ENCODE assay signal across 8 cellular contexts in the genomic region with DNA sequence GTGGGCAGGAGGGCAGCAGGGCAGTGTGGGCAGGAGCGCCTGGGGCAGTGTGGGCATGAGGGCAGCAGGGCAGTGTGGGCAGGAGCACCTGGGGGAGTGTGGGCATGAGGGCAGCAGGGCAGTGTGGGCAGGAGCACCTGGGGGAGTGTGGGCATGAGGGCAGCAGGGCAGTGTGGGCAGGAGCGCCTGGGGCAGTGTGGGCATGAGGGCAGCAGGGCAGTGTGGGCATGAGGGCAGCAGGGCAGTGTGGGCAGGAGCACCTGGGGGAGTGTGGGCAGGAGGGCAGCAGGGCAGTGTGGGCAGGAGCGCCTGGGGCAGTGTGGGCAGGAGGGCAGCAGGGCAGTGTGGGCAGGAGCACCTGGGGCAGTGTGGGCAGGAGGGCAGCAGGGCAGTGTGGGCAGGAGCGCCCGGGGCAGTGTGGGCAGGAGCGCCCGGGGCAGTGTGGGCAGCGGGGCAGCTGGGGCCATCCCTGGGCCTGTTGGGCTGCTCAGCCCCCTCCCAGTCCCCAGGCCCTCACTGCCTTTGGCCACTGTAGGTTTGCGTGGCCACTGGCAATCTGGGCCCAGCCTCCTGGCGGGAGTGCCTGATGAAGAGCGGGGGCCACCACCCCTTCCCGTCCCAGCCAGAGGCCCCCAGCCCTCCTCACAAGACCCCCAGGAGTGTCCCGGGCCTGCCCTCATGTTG. TPM values are rescaled to one million over a fixed set of nuclear protein-coding genes. Genes with fewer than 3 reads are reported as not detected.
DNase-seq lines count a peak whose midpoint lies in the region; ATAC-seq, FAIRE-seq and TF ChIP-seq lines count a peak whose summit lies in the region.
"Not testable (repeated sequence)": the region's sequence is repeated elsewhere in the genome, so short reads cannot be mapped to it uniquely, and the experiment has no call there.

No MANE protein-coding gene starts in this region.

- CTCF ChIA-PET in K562 (lab: Yijun Ruan, JAX; ENCODE audit: low intra/inter-chr PET ratio); mammary epithelial cell (lab: Charles Lee; ENCODE audit: low non-redundant PET): not testable (repeated sequence)
- CTCF ChIA-PET in HepG2 (lab: Yijun Ruan, JAX; ENCODE audit: low intra/inter-chr PET ratio, low total read pairs): interaction anchor here (1.2 kb wide), 1 partner anchor 32 kb away, joined by 5 read pairs; no protein-coding TSS in a partner anchor

- H3K4me2 ChIP-seq in BLaER1 treated with 17β-estradiol and CSF1 and Interleukin-3, amounts not matched to agents 10 nM and 100 nM: peak overlapping the region in 10 of 11 experiments; percentile 46 to 99 (median 90); a peak in 21 of 22 replicates
- not testable (repeated sequence) for H3K4me2 ChIP-seq in K562 (ENCODE audit: insufficient read depth, low read length); mammary epithelial cell (ENCODE audit: insufficient read depth, low read depth, low read length); HepG2 (ENCODE audit: low read depth, low read length); neuronal stem cell (ENCODE audit: insufficient read depth, low read length, poor library complexity, severe bottlenecking)

- POLR2A ChIA-PET in K562 (lab: Yijun Ruan, JAX); HepG2 (lab: Yijun Ruan, JAX): not testable (repeated sequence)

- peak overlapping the region; percentile 47 for H4K91ac ChIP-seq in neuronal stem cell (ENCODE audit: low read depth, low read length, poor library complexity)

- peaks cover 0 to 42% (median 0%) of the 10 kb centered on the region in 11 experiments; a peak in 9 of 22 replicates for H3K27me3 ChIP-seq in BLaER1 treated with 17β-estradiol and CSF1 and Interleukin-3, amounts not matched to agents 10 nM and 100 nM
- H3K27me3 ChIP-seq in HUES6 (ENCODE audit: control insufficient read depth, insufficient read depth, low read length); mammary epithelial cell (ENCODE audit: insufficient read depth, low read length); right cardiac atrium (ENCODE audit: control insufficient read depth, insufficient read depth); neuronal stem cell (ENCODE audit: control insufficient read depth in 3 of 3, insufficient read depth in 3 of 3, low read depth in 1 of 3, low read length in 3 of 3); tibial nerve: not testable (repeated sequence)
- H3K27me3 ChIP-seq in K562 (ENCODE audit: control insufficient read depth in 2 of 2, insufficient read depth in 2 of 2, low read length in 2 of 2) (peaks cover 11 to 18% of the 10 kb centered on the region in 2 experiments), HepG2 (ENCODE audit: control insufficient read depth in 1 of 2, insufficient read depth in 2 of 2, low read length in 2 of 2) (peaks cover 12 to 84% of the 10 kb centered on the region in 2 experiments)

- H3K23ac ChIP-seq in neuronal stem cell (ENCODE audit: low read depth, low read length, poor library complexity): peak overlapping the region; percentile 77

- peak overlapping the region; percentile 68 for H2BK5ac ChIP-seq in neuronal stem cell (ENCODE audit: low read length)

- not testable (repeated sequence) for TF ChIP-seq RAD21 in K562 (CRISPR knock-in tag; conservative IDR thresholded peaks at IDR 0.05 in 1 of 2, IDR thresholded peaks at IDR 0.05 in 1 of 2); HepG2 (CRISPR knock-in tag; IDR thresholded peaks at IDR 0.05)

- H4K8ac ChIP-seq in neuronal stem cell (ENCODE audit: low read depth, low read length): not testable (repeated sequence)

- FAIRE-seq in K562 (lab: Jason Lieb, UNC); HepG2 (lab: Jason Lieb, UNC): not testable (repeated sequence)

- not testable (repeated sequence) for ATAC-seq in K562, right cardiac atrium, HepG2

- not testable (repeated sequence) for TF ChIP-seq POLR2A in K562 (conservative IDR thresholded peaks at IDR 0.05); HepG2 (IDR thresholded peaks at IDR 0.05; ENCODE audit: insufficient read depth in 1 of 2, low read depth in 2 of 2, low read length in 2 of 2); tibial nerve (IDR thresholded peaks at IDR 0.05)

- not testable (repeated sequence) for H2AFZ ChIP-seq in K562 (ENCODE audit: low read depth, low read length); HepG2 (ENCODE audit: low read length); neuronal stem cell (ENCODE audit: low read length)
- H2AFZ ChIP-seq in mammary epithelial cell (ENCODE audit: low read depth, low read length): peak overlapping the region; percentile 60

- H3K36me3 ChIP-seq in BLaER1 treated with 17β-estradiol and CSF1 and Interleukin-3, amounts not matched to agents 10 nM and 100 nM; HUES6 (ENCODE audit: control insufficient read depth, insufficient read depth, low read length); K562 (ENCODE audit: control insufficient read depth, insufficient read depth, low read length); mammary epithelial cell (ENCODE audit: insufficient read depth, low read length); HepG2 (replicated peaks in 1 of 2; ENCODE audit: control insufficient read depth in 1 of 2, insufficient read depth in 2 of 2, low read length in 2 of 2); neuronal stem cell (replicated peaks in 1 of 2; ENCODE audit: control insufficient read depth in 2 of 2, insufficient read depth in 2 of 2, low read length in 2 of 2); tibial nerve: not testable (repeated sequence)

- intact Hi-C loops in K562 (cut with micrococcal nuclease); mammary epithelial cell (cut with micrococcal nuclease); right cardiac atrium (cut with DNase I); HepG2 (cut with micrococcal nuclease; ENCODE audit: unreplicated experiment): not testable (repeated sequence)

- H3K4me1 ChIP-seq in BLaER1 treated with 17β-estradiol and CSF1 and Interleukin-3, amounts not matched to agents 10 nM and 100 nM: peaks cover 49 to 89% (median 80%) of the 10 kb centered on the region in 10 experiments
- peaks cover 29% of the 10 kb centered on the region for H3K4me1 ChIP-seq in HUES6 (ENCODE audit: control insufficient read depth, insufficient read depth, low read length)
- H3K4me1 ChIP-seq in K562 (replicated peaks in 1 of 2; ENCODE audit: control insufficient read depth in 2 of 2, insufficient read depth in 2 of 2, low read length in 2 of 2): peaks cover 0 to 47% of the 10 kb centered on the region in 2 experiments; a peak in 2 of 5 replicates
- peaks cover 46% of the 10 kb centered on the region for H3K4me1 ChIP-seq in mammary epithelial cell (ENCODE audit: insufficient read depth, low read length)
- H3K4me1 ChIP-seq in right cardiac atrium (ENCODE audit: control insufficient read depth, insufficient read depth, low read length): not testable (repeated sequence)
- H3K4me1 ChIP-seq in HepG2 (ENCODE audit: insufficient read depth, low read length): peaks cover 26% of the 10 kb centered on the region
- H3K4me1 ChIP-seq in neuronal stem cell (ENCODE audit: control insufficient read depth in 2 of 2, insufficient read depth in 1 of 2, low read depth in 1 of 2, low read length in 2 of 2): peaks cover 37 to 57% of the 10 kb centered on the region in 2 donors
- H3K4me1 ChIP-seq in tibial nerve: peaks cover 0 to 75% (median 42%) of the 10 kb centered on the region in 4 donors

- H3K27ac ChIP-seq in BLaER1 treated with 17β-estradiol and CSF1 and Interleukin-3, amounts not matched to agents 10 nM and 100 nM: peak overlapping the region in 3 of 11 experiments; percentile 61 to 67 (median 62); a peak in 3 of 22 replicates
- not testable (repeated sequence) for H3K27ac ChIP-seq in HUES6 (ENCODE audit: low read depth, low read length); K562 (ENCODE audit: extremely low read depth, low read depth, low read length); mammary epithelial cell (ENCODE audit: insufficient read depth, low read depth, low read length); right cardiac atrium (ENCODE audit: low read length); HepG2 (ENCODE audit: extremely low read length, insufficient read depth, low read length); neuronal stem cell (replicated peaks; ENCODE audit: low read length)
- H3K27ac ChIP-seq in tibial nerve: peak overlapping the region; percentile 53 to 94 (median 85)

- not testable (repeated sequence) for H3K79me1 ChIP-seq in neuronal stem cell (ENCODE audit: low read depth, low read length)

- H3K79me2 ChIP-seq in K562 (ENCODE audit: control insufficient read depth, insufficient read depth, low read length); mammary epithelial cell (ENCODE audit: insufficient read depth, low read length); HepG2 (ENCODE audit: insufficient read depth, low read length): not testable (repeated sequence)

- not testable (repeated sequence) for H4K20me1 ChIP-seq in BLaER1 treated with 17β-estradiol and CSF1 and Interleukin-3, amounts not matched to agents 10 nM and 100 nM; K562 (replicated peaks; ENCODE audit: control insufficient read depth, insufficient read depth, low read length); mammary epithelial cell (ENCODE audit: insufficient read depth, low read length); HepG2 (ENCODE audit: insufficient read depth, low read length)

- WGBS in K562 (ENCODE audit: insufficient coverage, low coverage, missing lambda C conversion rate): 29% methylated on average over 4 of the region's 13 CpGs
- no CpG with 5 or more reads among the region's 13 CpGs for WGBS in mammary epithelial cell (ENCODE audit: low coverage, missing lambda C conversion rate)
- 89% methylated on average over 12 of the region's 13 CpGs for WGBS in right cardiac atrium
- WGBS in HepG2 (ENCODE audit: low lambda C conversion rate): 83% methylated on average over 1 of the region's 13 CpGs
- WGBS in neuronal stem cell (ENCODE audit: extremely low coverage in 2 of 2, insufficient read length in 2 of 2, insufficient replicate concordance in 1 of 2), 2 donors: no CpG with 5 or more reads among the region's 13 CpGs
- 55 to 76% methylated on average over 3 to 5 of the region's 13 CpGs for WGBS in tibial nerve, 2 donors

- not testable (repeated sequence) for H3K4ac ChIP-seq in neuronal stem cell (ENCODE audit: low read length)

- H2AK5ac ChIP-seq in neuronal stem cell (ENCODE audit: low read depth, low read length): peak overlapping the region; percentile 95

- TF ChIP-seq CTCF in K562 (IDR thresholded peaks at IDR 0.05 in 2 of 3, conservative IDR thresholded peaks at IDR 0.05 in 1 of 3; ENCODE audit: insufficient read depth in 2 of 3, low read depth in 1 of 3, low read length in 3 of 3); mammary epithelial cell (conservative IDR thresholded peaks at IDR 0.05 in 1 of 2, IDR thresholded peaks at IDR 0.05 in 1 of 2; ENCODE audit: extremely low read depth in 1 of 2, insufficient read depth in 1 of 2, low read depth in 1 of 2, low read length in 2 of 2); HepG2 (CRISPR knock-in tag; IDR thresholded peaks at IDR 0.05); tibial nerve (IDR thresholded peaks at IDR 0.05): not testable (repeated sequence)

- BruUV-seq in K562 (replicated peaks; lab: Mats Ljungman, UMichigan); mammary epithelial cell (replicated peaks; lab: Mats Ljungman, UMichigan); HepG2 (replicated peaks; lab: Mats Ljungman, UMichigan): not testable (repeated sequence)

- peak overlapping the region; percentile 86 for H2BK15ac ChIP-seq in neuronal stem cell (ENCODE audit: low read length)

- dilution Hi-C loops in mammary epithelial cell (cut with HindIII; ENCODE audit: low sequenced_read_pairs): not testable (repeated sequence)

- H3K9ac ChIP-seq in BLaER1 treated with 17β-estradiol and CSF1 and Interleukin-3, amounts not matched to agents 10 nM and 100 nM: peak overlapping the region in 6 of 11 experiments; percentile 36 to 75 (median 62); a peak in 8 of 22 replicates
- H3K9ac ChIP-seq in HUES6 (ENCODE audit: low read length): peak overlapping the region; percentile 33
- not testable (repeated sequence) for H3K9ac ChIP-seq in K562 (ENCODE audit: insufficient read depth in 1 of 2, low read depth in 2 of 2, low read length in 2 of 2); mammary epithelial cell (ENCODE audit: insufficient read depth, low read length); HepG2 (ENCODE audit: insufficient read depth, low read depth, low read length); neuronal stem cell (ENCODE audit: low read depth, low read length, poor library complexity)

- H2BK12ac ChIP-seq in neuronal stem cell (ENCODE audit: low read length): peak overlapping the region; percentile 96

- H3K14ac ChIP-seq in neuronal stem cell (ENCODE audit: low read length): not testable (repeated sequence)

- peak overlapping the region; percentile 16 for H2BK120ac ChIP-seq in neuronal stem cell (ENCODE audit: low read depth, low read length)

- H3K4me3 ChIP-seq in BLaER1 treated with 17β-estradiol and CSF1 and Interleukin-3, amounts not matched to agents 10 nM and 100 nM; HUES6 (ENCODE audit: low read depth, low read length); K562; mammary epithelial cell (replicated peaks in 1 of 3; ENCODE audit: insufficient read depth in 1 of 3, low read depth in 2 of 3, low read length in 3 of 3); right cardiac atrium (ENCODE audit: low read length); HepG2 (replicated peaks in 1 of 3; ENCODE audit: insufficient read depth in 1 of 3, low read depth in 2 of 3, low read length in 3 of 3); neuronal stem cell (ENCODE audit: low read length in 2 of 2); tibial nerve: not testable (repeated sequence)

- peak overlapping the region; percentile 96 for H3K18ac ChIP-seq in neuronal stem cell (ENCODE audit: low read length)

- not testable (repeated sequence) for H3K9me1 ChIP-seq in K562 (ENCODE audit: control insufficient read depth, insufficient read depth, low read length)

- DNase-seq in K562 (ENCODE audit: extremely low read depth in 1 of 4, low spot score in 3 of 4); mammary epithelial cell; HepG2 (ENCODE audit: low spot score); neuronal stem cell (ENCODE audit: low spot score); tibial nerve (ENCODE audit: low spot score in 2 of 2): not testable (repeated sequence)
- DNase-seq in right cardiac atrium: peak in 2 of 3 donors; percentile 38 to 47

- not testable (repeated sequence) for TF ChIP-seq EP300 in K562 (IDR thresholded peaks at IDR 0.05; ENCODE audit: low read length); HepG2 (IDR thresholded peaks at IDR 0.05; ENCODE audit: low read depth in 2 of 2, low read length in 2 of 2); HepG2 (CRISPR knock-in tag; IDR thresholded peaks at IDR 0.05; ENCODE audit: borderline replicate concordance); tibial nerve (IDR thresholded peaks at IDR 0.05)

- not testable (repeated sequence) for H3K9me3 ChIP-seq in BLaER1 treated with 17β-estradiol and CSF1 and Interleukin-3, amounts not matched to agents 10 nM and 100 nM (replicated peaks in 1 of 11); HUES6 (ENCODE audit: control insufficient read depth, insufficient read depth, low read depth, low read length); K562 (replicated peaks; ENCODE audit: control insufficient read depth, insufficient read depth, low read depth, low read length); mammary epithelial cell (replicated peaks; ENCODE audit: insufficient read depth, low read length); right cardiac atrium (ENCODE audit: control insufficient read depth, low read length); HepG2 (ENCODE audit: low read length); neuronal stem cell (replicated peaks in 1 of 2; ENCODE audit: control insufficient read depth in 2 of 2, insufficient read depth in 1 of 2, low read depth in 1 of 2, low read length in 2 of 2); tibial nerve

- in situ Hi-C loops in K562 (cut with MboI); mammary epithelial cell (cut with MboI; ENCODE audit: low sequenced_read_pairs in 2 of 2); HepG2 (cut with HindIII; ENCODE audit: extremely low pct_ligation_motif_present, low pct_unique_long_range_greater_than_20kb): not testable (repeated sequence)

RNA-seq across cellular contexts. Expression of gene NOTCH1, which starts 52.7 kb away (rescaled TPM):
- 19.9 and 65.7 TPM in 2 replicates for total RNA-seq in K562 (2011; cell fraction: chromatin; rRNA removed; ENCODE audit: low replicate concordance)
- total RNA-seq in K562 (2011; cell fraction: nucleolus; rRNA removed): 52.4 and 65.7 TPM in 2 replicates
- total RNA-seq in K562 (2011; cell fraction: nucleoplasm; rRNA removed): 25.2 and 35.0 TPM in 2 replicates
- total RNA-seq in K562 (2014; rRNA removed) (7.1 and 12.0 TPM in 2 replicates), K562 (2014; rRNA removed; fragmentation: Illumina TruSeq; extraction: Trizol) (0.69 and 0.73 TPM in 2 replicates), K562 (2015; rRNA removed; fragmentation: Illumina TruSeq; extraction: Trizol) (2.3 and 2.8 TPM in 2 replicates), K562 (2021) (26.7 and 31.4 TPM in 2 replicates), mammary epithelial cell (100 to 1,000 TPM; 170 to 189 TPM), right cardiac atrium (10 to 100 TPM; 20.4 to 31.9 (median 29.4) TPM), HepG2 (2016; rRNA removed; fragmentation: Illumina TruSeq; extraction: Trizol) (0.22 and 0.35 TPM in 2 replicates), tibial nerve (10 to 100 TPM; 29.3 to 65.4 (median 41.5) TPM)
- polyA plus RNA-seq in K562 (2011; rRNA removed) (1.2 and 2.2 TPM in 2 replicates), K562 (2014; fragmentation: Illumina TruSeq; extraction: Trizol) (2.6 and 6.3 TPM in 2 replicates), K562 (2014; fragmentation: Nextera tagmentation; extraction: Ambion mirVana) (under 1 TPM; 0.03 to 0.04 TPM), K562 (2014; rRNA removed) (8.2 and 8.6 TPM in 2 replicates), mammary epithelial cell (17.6 TPM), right cardiac atrium (10.8 TPM), HepG2 (2011; rRNA removed) (0.09 and 0.12 TPM in 2 replicates)
- polyA plus RNA-seq in K562 (2011; cell fraction: cytosol; rRNA removed): 2.9 and 4.9 TPM in 2 replicates
- polyA plus RNA-seq in K562 (2011; cell fraction: nucleus; rRNA removed): 13.3 and 22.9 TPM in 2 replicates
- polyA plus RNA-seq in K562 (2012): 10.2 and 14.1 TPM in 2 replicates
- polyA minus RNA-seq in K562 (2011; rRNA and poly(A)+ RNA removed): 2.0 and 2.8 TPM in 2 replicates
- 35.0 and 45.4 TPM in 2 replicates for polyA minus RNA-seq in K562 (2011; cell fraction: cytosol; rRNA and poly(A)+ RNA removed)
- 15.9 and 18.9 TPM in 2 replicates for polyA minus RNA-seq in K562 (2011; cell fraction: nucleus; rRNA and poly(A)+ RNA removed)
- 39.0 TPM for polyA minus RNA-seq in mammary epithelial cell
- total RNA-seq in HepG2 (2016; cell fraction: cytosol; rRNA removed; fragmentation: Illumina TruSeq; extraction: Trizol; ENCODE audit: low read depth): 0.18 and 0.20 TPM in 2 replicates
- 0.13 and 0.43 TPM in 2 replicates for total RNA-seq in HepG2 (2016; cell fraction: insoluble cytoplasmic fraction; rRNA removed; fragmentation: Illumina TruSeq; extraction: Trizol)
- 0.17 and 0.28 TPM in 2 replicates for total RNA-seq in HepG2 (2016; cell fraction: membrane; rRNA removed; fragmentation: Illumina TruSeq; extraction: Trizol)
- total RNA-seq in HepG2 (2016; cell fraction: nucleus; rRNA removed; fragmentation: Illumina TruSeq; extraction: Trizol): 0.69 and 1.3 TPM in 2 replicates
- 0.04 and 0.11 TPM in 2 replicates for polyA plus RNA-seq in HepG2 (2011; cell fraction: cytosol; rRNA removed)
- polyA plus RNA-seq in HepG2 (2011; cell fraction: nucleus; rRNA removed): 0.90 and 1.1 TPM in 2 replicates
- polyA plus RNA-seq in HepG2 (2012): 0.09 and 0.31 TPM in 2 replicates
- polyA plus RNA-seq in HepG2 (2016; cell fraction: cytosol; fragmentation: Illumina TruSeq; extraction: Trizol; ENCODE audit: low read depth): 0.02 TPM in 2 replicates
- 0.15 and 0.22 TPM in 2 replicates for polyA plus RNA-seq in HepG2 (2016; cell fraction: insoluble cytoplasmic fraction; fragmentation: Illumina TruSeq; extraction: Trizol; ENCODE audit: low read depth)
- polyA plus RNA-seq in HepG2 (2016; cell fraction: membrane; fragmentation: Illumina TruSeq; extraction: Trizol; ENCODE audit: low read depth): 0.05 and 0.13 TPM in 2 replicates
- polyA plus RNA-seq in HepG2 (2016; cell fraction: nucleus; fragmentation: Illumina TruSeq; extraction: Trizol; ENCODE audit: insufficient read depth, low read depth): 1.3 and 1.9 TPM in 2 replicates
- 0.54 and 4.7 TPM in 2 replicates for polyA minus RNA-seq in HepG2 (2011; rRNA and poly(A)+ RNA removed; ENCODE audit: low replicate concordance)
- polyA minus RNA-seq in HepG2 (2011; cell fraction: cytosol; rRNA and poly(A)+ RNA removed): 0.44 and 0.99 TPM in 2 replicates
- polyA minus RNA-seq in HepG2 (2011; cell fraction: nucleus; rRNA and poly(A)+ RNA removed): 0.64 and 0.75 TPM in 2 replicates
- polyA plus RNA-seq in neuronal stem cell (2013, experiment 1 of 2): 32.9 TPM
- 33.2 TPM for polyA plus RNA-seq in neuronal stem cell (2013, experiment 2 of 2)
